Comparison of ENCODE assay signal across 12 cellular contexts in genomic region chr16:67641779-67642708, GRCh38. TPM values are rescaled to one million over a fixed set of nuclear protein-coding genes. Genes with fewer than 3 reads are reported as not detected.
DNase-seq lines count a peak whose midpoint lies in the region; ATAC-seq, FAIRE-seq and TF ChIP-seq lines count a peak whose summit lies in the region.
"Had no signal": no experiment of that assay in that cellular context is flagged by ENCODE, and none has a peak within 500 bp of the region (broad histone marks: within the 10 kb centered on the region; RNA-seq: fewer than 3 reads in every experiment).

No MANE protein-coding gene starts in this region.

- no peak overlapping the region for H3K9ac ChIP-seq in rectal smooth muscle tissue (ENCODE audit: low read length)

- no peak overlapping the region for H3K4me3 Mint-ChIP-seq in T-cell
- H3K4me3 Mint-ChIP-seq in immature natural killer cell, result no peak overlapping the region

- no peak for TF ChIP-seq POLR2A in H54 (IDR thresholded peaks at IDR 0.05; ENCODE audit: low read depth, low read length)

- peaks cover 10% of the 10 kb centered on the region for H3K27me3 ChIP-seq in rectal smooth muscle tissue (ENCODE audit: control insufficient read depth, insufficient read depth, low read length)

- no peak for ATAC-seq in T-cell (replicated peaks in 1 of 4)

- H3K36me3 Mint-ChIP-seq in T-cell, result peaks cover 15% of the 10 kb centered on the region
- H3K36me3 Mint-ChIP-seq in immature natural killer cell, result peaks cover under 1 to 16% (median 6%) of the 10 kb centered on the region in 3 donors

- peak overlapping the region; percentile 41 for H3K27ac ChIP-seq in rectal smooth muscle tissue (ENCODE audit: low read depth, low read length)

- CTCF ChIA-PET in T-cell (lab: Charles Lee), result interaction anchor here (0.6 to 4.3 kb wide), 5 partner anchors 28 to 161 kb away, joined by 3 to 44 read pairs (median 3); partner anchors contain the start of gene ATP6V0D1 (in 1 of the 2)

- H3K27me3 Mint-ChIP-seq in T-cell, result no peaks in the 10 kb centered on the region
- peaks cover 0 to 4% (median 2%) of the 10 kb centered on the region in 3 donors for H3K27me3 Mint-ChIP-seq in immature natural killer cell (ENCODE audit: low read depth in 3 of 3)

- POLR2A ChIA-PET in T-cell (lab: Charles Lee), result interaction anchor here in 1 of 2 donors (0.6 kb wide), 1 partner anchor 122 kb away, joined by 3 read pairs; no protein-coding TSS in a partner anchor

- no peak for TF ChIP-seq CTCF in fibroblast of villous mesenchyme (IDR thresholded peaks at IDR 0.05; ENCODE audit: insufficient read depth, low read depth, low read length)

- no peak for FAIRE-seq in H54 (lab: Jason Lieb, UNC)

- no peaks in the 10 kb centered on the region for H3K9me3 Mint-ChIP-seq in T-cell
- no peaks in the 10 kb centered on the region for H3K9me3 Mint-ChIP-seq in immature natural killer cell

- peaks cover 18% of the 10 kb centered on the region for H3K36me3 ChIP-seq in rectal smooth muscle tissue (ENCODE audit: control insufficient read depth, insufficient read depth, low read length)

- H3K4me1 ChIP-seq in rectal smooth muscle tissue (ENCODE audit: control insufficient read depth, insufficient read depth, low read length), result peaks cover 4% of the 10 kb centered on the region

- DNase-seq in H54 (ENCODE audit: insufficient read length, low spot score) (peak; percentile 35), T-cell (no peak), fibroblast of villous mesenchyme (ENCODE audit: low read depth) (peak; percentile 48), immature natural killer cell (no peak), kidney tubule cell (ENCODE audit: low spot score) (no peak), ureter (ENCODE audit: low spot score) (no peak), NOMO-1 treated with DMSO at 0.1 percent for 48 hours (lab: John Stamatoyannopoulos, UW; ENCODE audit: unreplicated experiment) (no peak)
- DNase-seq: activated CD4-positive, CD25-positive, alpha-beta regulatory T cell; central memory CD4-positive, alpha-beta T cell; GDM1; NCI-H524 had no signal

- H3K27ac Mint-ChIP-seq in T-cell, result peak overlapping the region; percentile 11 to 39
- no peak overlapping the region for H3K27ac Mint-ChIP-seq in immature natural killer cell

- H3K4me1 Mint-ChIP-seq in T-cell (peaks cover 6 to 17% (median 16%) of the 10 kb centered on the region in 3 donors), immature natural killer cell (peaks cover 0 to 10% of the 10 kb centered on the region in 2 donors)

- H3K4me3 ChIP-seq in fibroblast of villous mesenchyme (ENCODE audit: low read depth, low read length) (no peak overlapping the region), rectal smooth muscle tissue (ENCODE audit: low read length) (no peak overlapping the region)

RNA-seq across cellular contexts. Expression of gene CARMIL2, which starts 2.9 kb away (rescaled TPM):
- 100 to 1,000 TPM; 150 to 271 (median 243) TPM for total RNA-seq in T-cell
- total RNA-seq in fibroblast of villous mesenchyme, result under 0.01 TPM in 2 replicates
- 1 to 10 TPM; 1.4 to 4.1 (median 3.4) TPM for polyA plus RNA-seq in immature natural killer cell
- 5.7 TPM for total RNA-seq in ureter

RNA-seq across cellular contexts. Expression of gene ACD, which starts 18.0 kb away (rescaled TPM):
- total RNA-seq in T-cell (10 to 100 TPM; 24.5 to 62.6 (median 53.6) TPM), fibroblast of villous mesenchyme (15.1 and 19.3 TPM in 2 replicates), ureter (14.3 TPM)
- 10 to 100 TPM; 31.0 to 51.2 (median 39.2) TPM for polyA plus RNA-seq in immature natural killer cell

RNA-seq across cellular contexts. Expression of gene PARD6A, which starts 18.7 kb away (rescaled TPM):
- total RNA-seq in T-cell, result 10 to 100 TPM in 1 of 5 donors, 1 to 10 TPM in 4; 2.9 to 10.6 (median 7.6) TPM
- 0.97 and 2.6 TPM in 2 replicates for total RNA-seq in fibroblast of villous mesenchyme
- 10 to 100 TPM; 10.2 to 17.9 (median 10.3) TPM for polyA plus RNA-seq in immature natural killer cell
- 1.6 TPM for total RNA-seq in ureter

RNA-seq across cellular contexts. Expression of gene ENKD1, which starts 24.5 kb away (rescaled TPM):
- total RNA-seq in T-cell, result 10 to 100 TPM in 3 of 5 donors, 1 to 10 TPM in 2; 4.2 to 12.1 (median 10.1) TPM
- 10.0 and 11.2 TPM in 2 replicates for total RNA-seq in fibroblast of villous mesenchyme
- polyA plus RNA-seq in immature natural killer cell, result 1 to 10 TPM in 1 of 3 donors, under 1 TPM in 2; 0.43 to 1.9 (median 0.48) TPM
- 18.0 TPM for total RNA-seq in ureter

RNA-seq across cellular contexts. Expression of gene C16orf86, which starts 24.6 kb away (rescaled TPM):
- total RNA-seq in T-cell (1 to 10 TPM; 1.9 to 6.7 (median 5.4) TPM), fibroblast of villous mesenchyme (1.3 and 3.9 TPM in 2 replicates), ureter (2.7 TPM)
- polyA plus RNA-seq in immature natural killer cell, result 1 to 10 TPM; 2.7 to 6.2 (median 4.2) TPM

Comparison
In these comparisons a context has a peak if more than half of its experiments do, and no peak if none do; other contexts are left out.
1. DNase-seq: peak in H54 (single experiment) and fibroblast of villous mesenchyme (single experiment); none in T-cell (0 of 34), immature natural killer cell (0 of 3), kidney tubule cell (single experiment), ureter (single experiment) and NOMO-1 treated with DMSO at 0.1 percent for 48 hours (single experiment).
2. H3K27ac Mint-ChIP-seq: peak in T-cell (2 of 2); none in immature natural killer cell (0 of 6).
3. RNA of gene CARMIL2, which starts 2.9 kb away (total RNA-seq): 150 to 271 TPM in T-cell; 5.7 TPM in ureter (single experiment) and under 0.01 TPM in fibroblast of villous mesenchyme; every median in the first group is over 10 times any median in the second.